Comparison of ENCODE assay signal across 1 cellular context in genomic region chr2:191854385-191855372, GRCh38.
TF ChIP-seq lines count a peak whose summit lies in the region.

No MANE protein-coding gene starts in this region.

TF ChIP-seq in HepG2, 621 proteins besides CTCF, POLR2A, EP300 and RAD21 (continued from another document):
- TF ChIP-seq DPF2 (CRISPR knock-in tag; IDR thresholded peaks at IDR 0.05; ENCODE audit: borderline replicate concordance, low read depth) (no peak), SOX13 (IDR thresholded peaks at IDR 0.05) (no peak), SOX13 (CRISPR knock-in tag; conservative IDR thresholded peaks at IDR 0.05 in 1 of 2, IDR thresholded peaks at IDR 0.05 in 1 of 2) (peak in 1 of 2 experiments; percentile 91; a peak in 2 of 4 replicates), MLLT10 (CRISPR knock-in tag; IDR thresholded peaks at IDR 0.05) (no peak), NCOA2 (CRISPR knock-in tag; IDR thresholded peaks at IDR 0.05) (peak; percentile 44; the same call in 1 of the 2 replicates), ZFX (CRISPR knock-in tag; IDR thresholded peaks at IDR 0.05; ENCODE audit: low read depth) (no peak), MAFG (CRISPR knock-in tag; IDR thresholded peaks at IDR 0.05) (no peak), KDM4B (CRISPR knock-in tag; IDR thresholded peaks at IDR 0.05) (no peak)
